ENCODE assay signal across 28 cellular contexts in the genomic region with DNA sequence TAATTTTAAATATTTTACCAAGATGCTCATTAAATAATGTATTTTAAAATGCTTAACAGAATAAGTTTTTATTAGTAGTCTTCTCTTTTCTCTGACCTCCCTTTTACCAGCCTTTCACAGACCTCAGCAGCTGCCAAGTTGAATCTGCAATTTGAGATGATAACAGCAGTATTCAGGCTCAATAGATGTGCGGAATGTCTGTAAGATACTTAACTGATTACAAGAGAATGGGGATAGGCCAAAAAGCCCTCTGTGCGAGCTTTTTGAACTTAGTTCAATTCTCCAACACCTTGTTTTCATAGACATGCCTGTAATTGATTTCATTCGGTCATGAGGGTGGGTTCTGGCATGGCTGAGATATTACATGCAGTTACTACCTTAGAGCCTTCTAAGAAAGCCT.
DNase-seq lines count a peak whose midpoint lies in the region; ATAC-seq, FAIRE-seq and TF ChIP-seq lines count a peak whose summit lies in the region.
"Had no signal": no experiment of that assay in that cellular context is flagged by ENCODE, and none has a peak within 500 bp of the region (broad histone marks: within the 10 kb centered on the region; RNA-seq: fewer than 3 reads in every experiment).

No MANE protein-coding gene starts in this region.

- WGBS in H9 (ENCODE audit: extremely low coverage, insufficient read length, low lambda C conversion rate), result no CpG with 5 or more reads among the region's 3 CpGs

- H3K4me1 Mint-ChIP-seq in astrocyte (ENCODE audit: low read depth, unreplicated experiment) (no peaks in the 10 kb centered on the region), H9 (peaks cover 8% of the 10 kb centered on the region in 2 experiments)
- H3K4me1 Mint-ChIP-seq: activated CD4-positive, alpha-beta T cell treated with anti-CD3 and anti-CD28 coated beads, Interleukin-2, amount 10 ng/mL, durations not matched to agents 7 days and 5 days; activated naive CD8-positive, alpha-beta T cell treated with anti-CD3 and anti-CD28 coated beads for 36 hours; B cell; stimulated activated naive B cell treated with anti-CD40 and anti-IgM and Interleukin-4, amounts not matched to agents 10 μg/mL and 1 μg/mL and 100 μg/mL, for 72 hours had no signal

- no peak overlapping the region for H3K56ac ChIP-seq in H9 (ENCODE audit: insufficient read length, low read depth, low read length)

- DNase-seq in NCI-H1105 treated with DMSO at 0.1 percent for 48 hours (lab: John Stamatoyannopoulos, UW), result peak; percentile 31
- DNase-seq in NCI-H1105 (lab: John Stamatoyannopoulos, UW), result no peak
- peak; percentile 25 for DNase-seq in astrocyte (ENCODE audit: low read depth)
- peak; percentile 34 for DNase-seq in left kidney (ENCODE audit: low read depth, low spot score)
- no peak for DNase-seq in substantia nigra (lab: John Stamatoyannopoulos, UW)
- no peak for DNase-seq in H9
- DNase-seq in AG20443 (ENCODE audit: low spot score), result no peak
- DNase-seq: 8988T; activated CD4-positive, alpha-beta T cell treated with anti-CD3 and anti-CD28 coated beads, Interleukin-2, amount 10 ng/mL, durations not matched to agents 7 days and 5 days; activated naive CD8-positive, alpha-beta T cell treated with anti-CD3 and anti-CD28 coated beads for 36 hours; COR-L47; head of caudate nucleus; NCI-H1930; stimulated activated CD4-positive, alpha-beta T cell treated with anti-CD3 and anti-CD28 coated beads, Interleukin-2, amount 100 ng/mL, for 24 hours; stimulated activated naive B cell treated with anti-CD40 and anti-IgM and Interleukin-4, amounts not matched to agents 10 μg/mL and 1 μg/mL and 100 μg/mL, for 72 hours had no signal

- no peak for ATAC-seq in activated CD4-positive, CD25-positive, alpha-beta regulatory T cell treated with anti-CD3 and anti-CD28 coated beads, Interleukin-2, amount 50 U/mL, for 24 hours
- ATAC-seq: activated T-helper 17 cell treated with anti-CD3 and anti-CD28 coated beads, Interleukin-2, amount 50 U/mL, for 72 hours; left lobe of liver; stimulated activated naive B cell treated with anti-CD40 and anti-IgM and Interleukin-4, amounts not matched to agents 10 μg/mL and 1 μg/mL and 100 μg/mL, for 72 hours had no signal

- no peaks in the 10 kb centered on the region for H3K27me3 Mint-ChIP-seq in astrocyte (ENCODE audit: low read depth, unreplicated experiment)
- no peaks in the 10 kb centered on the region for H3K27me3 Mint-ChIP-seq in H9 (ENCODE audit: low read depth)
- H3K27me3 Mint-ChIP-seq: activated CD4-positive, alpha-beta T cell treated with anti-CD3 and anti-CD28 coated beads, Interleukin-2, amount 10 ng/mL, durations not matched to agents 7 days and 5 days; activated naive CD8-positive, alpha-beta T cell treated with anti-CD3 and anti-CD28 coated beads for 36 hours; activated T-helper 17 cell treated with anti-CD3 and anti-CD28 coated beads, Interleukin-2, amount 50 U/mL, for 72 hours; B cell; dendritic cell treated with granulocyte-macrophage colony-stimulating factor and Interleukin-4, amounts not matched to agents 40 ng/mL and 50 ng/mL, for 4 days; stimulated activated naive B cell treated with anti-CD40 and anti-IgM and Interleukin-4, amounts not matched to agents 10 μg/mL and 1 μg/mL and 100 μg/mL, for 72 hours had no signal

- FAIRE-seq in astrocyte (lab: Jason Lieb, UNC), result no peak
- FAIRE-seq: endothelial cell of umbilical vein, HTR-8/SVneo had no signal

- H3K27ac ChIP-seq in astrocyte (ENCODE audit: low read depth, low read length) (no peak overlapping the region), substantia nigra (ENCODE audit: low read depth, low read length, poor library complexity, severe bottlenecking) (peak overlapping the region; percentile 54), H9 (ENCODE audit: insufficient read length, low read depth, low read length) (no peak overlapping the region)
- H3K27ac ChIP-seq: breast epithelium, KMS-11, skin epidermis, thoracic aorta, VCaP had no signal

- no peak overlapping the region for H3K27ac Mint-ChIP-seq in astrocyte (ENCODE audit: unreplicated experiment)
- H3K27ac Mint-ChIP-seq in H9, result no peak overlapping the region; a peak in 1 of 7 replicates
- H3K27ac Mint-ChIP-seq: activated CD4-positive, alpha-beta T cell treated with anti-CD3 and anti-CD28 coated beads, Interleukin-2, amount 10 ng/mL, durations not matched to agents 7 days and 5 days; activated naive CD8-positive, alpha-beta T cell treated with anti-CD3 and anti-CD28 coated beads for 36 hours; activated T-helper 17 cell treated with anti-CD3 and anti-CD28 coated beads, Interleukin-2, amount 50 U/mL, for 72 hours; B cell; dendritic cell treated with granulocyte-macrophage colony-stimulating factor and Interleukin-4, amounts not matched to agents 40 ng/mL and 50 ng/mL, for 4 days; stimulated activated naive B cell treated with anti-CD40 and anti-IgM and Interleukin-4, amounts not matched to agents 10 μg/mL and 1 μg/mL and 100 μg/mL, for 72 hours had no signal

- H2AK5ac ChIP-seq in H9 (ENCODE audit: insufficient read length, low read length), result no peak overlapping the region

- no peak overlapping the region for H4K91ac ChIP-seq in H9 (ENCODE audit: insufficient read length, low read depth, low read length)

- H3K4me2 ChIP-seq in astrocyte (ENCODE audit: low read length) (no peak overlapping the region), H9 (ENCODE audit: insufficient read depth, insufficient read length, low read length) (no peak overlapping the region)
- H3K4me2 ChIP-seq: KMS-11 had no signal

- no peak overlapping the region for H3K18ac ChIP-seq in H9 (ENCODE audit: insufficient read length, low read depth, low read length)

- no peaks in the 10 kb centered on the region for H3K36me3 ChIP-seq in astrocyte (ENCODE audit: insufficient read depth, low read length)
- H3K36me3 ChIP-seq: breast epithelium, thoracic aorta had no signal

- H3K27me3 ChIP-seq in astrocyte (ENCODE audit: insufficient read depth, low read length) (no peaks in the 10 kb centered on the region), H9 (ENCODE audit: insufficient read depth, low read length) (no peaks in the 10 kb centered on the region)
- H3K27me3 ChIP-seq: breast epithelium had no signal

- H3K9me3 Mint-ChIP-seq in astrocyte (ENCODE audit: unreplicated experiment), result peaks cover 2% of the 10 kb centered on the region
- H3K9me3 Mint-ChIP-seq in H9, result no peaks in the 10 kb centered on the region
- H3K9me3 Mint-ChIP-seq: activated CD4-positive, alpha-beta T cell treated with anti-CD3 and anti-CD28 coated beads, Interleukin-2, amount 10 ng/mL, durations not matched to agents 7 days and 5 days; activated T-helper 17 cell treated with anti-CD3 and anti-CD28 coated beads, Interleukin-2, amount 50 U/mL, for 72 hours; dendritic cell treated with granulocyte-macrophage colony-stimulating factor and Interleukin-4, amounts not matched to agents 40 ng/mL and 50 ng/mL, for 4 days; neural crest cell had no signal

- TF ChIP-seq CTCF in astrocyte (IDR thresholded peaks at IDR 0.05; ENCODE audit: insufficient read depth, low read depth, low read length) (no peak), H9 (conservative IDR thresholded peaks at IDR 0.05) (no peak)

- H3K9me3 ChIP-seq in astrocyte (ENCODE audit: insufficient read depth, low read depth, low read length), result no peaks in the 10 kb centered on the region
- no peaks in the 10 kb centered on the region for H3K9me3 ChIP-seq in H9 (ENCODE audit: control insufficient read depth, low read depth, low read length)
- H3K9me3 ChIP-seq: breast epithelium, thoracic aorta had no signal

- no peaks in the 10 kb centered on the region for H3K79me1 ChIP-seq in H9 (ENCODE audit: insufficient read depth, low read depth, low read length, poor library complexity, severe bottlenecking)

- H2BK5ac ChIP-seq in H9 (ENCODE audit: insufficient read length, low read length), result no peak overlapping the region

- no peak overlapping the region for H2BK12ac ChIP-seq in H9 (ENCODE audit: insufficient read length, low read depth, low read length)

- H3K14ac ChIP-seq in H9 (ENCODE audit: insufficient read depth, low read length), result no peak overlapping the region

- H3K79me2 ChIP-seq in astrocyte (ENCODE audit: insufficient read depth, low read length), result no peaks in the 10 kb centered on the region
- no peaks in the 10 kb centered on the region for H3K79me2 ChIP-seq in H9 (ENCODE audit: insufficient read depth, low read length)

- no peak overlapping the region for H2AFZ ChIP-seq in astrocyte (ENCODE audit: low read depth, low read length)
- H2AFZ ChIP-seq in H9 (ENCODE audit: low read length), result no peak overlapping the region

- no peak overlapping the region for H2BK120ac ChIP-seq in H9 (ENCODE audit: low read depth, low read length, poor library complexity, severe bottlenecking)

- no peak overlapping the region for H3T11ph ChIP-seq in H9 (ENCODE audit: low read length)

- no peaks in the 10 kb centered on the region for H3K36me3 Mint-ChIP-seq in astrocyte (ENCODE audit: low read depth, unreplicated experiment)
- H3K36me3 Mint-ChIP-seq in H9 (ENCODE audit: insufficient read depth in 1 of 3, low read depth in 3 of 3), result no peaks in the 10 kb centered on the region
- H3K36me3 Mint-ChIP-seq: activated naive CD8-positive, alpha-beta T cell treated with anti-CD3 and anti-CD28 coated beads for 36 hours; stimulated activated naive B cell treated with anti-CD40 and anti-IgM and Interleukin-4, amounts not matched to agents 10 μg/mL and 1 μg/mL and 100 μg/mL, for 72 hours had no signal

- H3K9ac ChIP-seq in astrocyte (ENCODE audit: low read length) (no peak overlapping the region), H9 (ENCODE audit: extremely low read depth, insufficient read length, low read length) (no peak overlapping the region)
- H3K9ac ChIP-seq: KMS-11 had no signal

- H4K20me1 ChIP-seq in astrocyte (ENCODE audit: insufficient read depth, low read length) (no peaks in the 10 kb centered on the region), H9 (ENCODE audit: control insufficient read depth, insufficient read depth, insufficient read length) (no peaks in the 10 kb centered on the region)

- H3K4ac ChIP-seq in H9 (ENCODE audit: low read depth, low read length), result no peak overlapping the region

- no peaks in the 10 kb centered on the region for H3K4me1 ChIP-seq in astrocyte (ENCODE audit: insufficient read depth, low read length)
- H3K4me1 ChIP-seq in H9 (ENCODE audit: insufficient read depth, low read length), result no peaks in the 10 kb centered on the region
- H3K4me1 ChIP-seq: breast epithelium had no signal

- H3K23ac ChIP-seq in H9 (ENCODE audit: insufficient read length, low read depth, low read length), result no peak overlapping the region

- no peaks in the 10 kb centered on the region for H3K23me2 ChIP-seq in H9 (ENCODE audit: insufficient read length, low read depth, low read length, poor library complexity, severe bottlenecking)

- H2BK20ac ChIP-seq in H9 (ENCODE audit: low read depth, low read length, poor library complexity, severe bottlenecking), result no peak overlapping the region

- no peak overlapping the region for H2BK15ac ChIP-seq in H9 (ENCODE audit: low read depth, low read length)

- H4K5ac ChIP-seq in H9 (ENCODE audit: insufficient read length, low read depth, low read length), result no peak overlapping the region

- H3K4me3 ChIP-seq in astrocyte (ENCODE audit: insufficient read depth, low read depth, low read length), result no peak overlapping the region
- H3K4me3 ChIP-seq: breast epithelium, skin epidermis, thoracic aorta had no signal

- H3K4me3 Mint-ChIP-seq in astrocyte (ENCODE audit: unreplicated experiment), result no peak overlapping the region
- no peak overlapping the region for H3K4me3 Mint-ChIP-seq in H9
- H3K4me3 Mint-ChIP-seq: activated CD4-positive, alpha-beta T cell treated with anti-CD3 and anti-CD28 coated beads, Interleukin-2, amount 10 ng/mL, durations not matched to agents 7 days and 5 days; activated naive CD8-positive, alpha-beta T cell treated with anti-CD3 and anti-CD28 coated beads for 36 hours; activated T-helper 17 cell treated with anti-CD3 and anti-CD28 coated beads, Interleukin-2, amount 50 U/mL, for 72 hours; B cell; dendritic cell treated with granulocyte-macrophage colony-stimulating factor and Interleukin-4, amounts not matched to agents 40 ng/mL and 50 ng/mL, for 4 days; neural crest cell; stimulated activated naive B cell treated with anti-CD40 and anti-IgM and Interleukin-4, amounts not matched to agents 10 μg/mL and 1 μg/mL and 100 μg/mL, for 72 hours had no signal

- no peak overlapping the region for H4K8ac ChIP-seq in H9 (replicated peaks; ENCODE audit: insufficient read length, low read depth, low read length)

Comparison
In these comparisons a context has a peak if more than half of its experiments do, and no peak if none do; other contexts are left out.
1. DNase-seq: peak in NCI-H1105 treated with DMSO at 0.1 percent for 48 hours (single experiment), astrocyte (single experiment) and left kidney (single experiment); none in NCI-H1105 (single experiment), substantia nigra (0 of 49), H9 (single experiment) and AG20443 (single experiment).